7 cellular contexts compared by ENCODE assay signal in genomic region chr14:77641534-77642341, GRCh38. TPM values are rescaled to one million over a fixed set of nuclear protein-coding genes. Genes with fewer than 3 reads are reported as not detected.
A peak's percentile ranks its signal among the peaks of the same experiment; 100 is the strongest.
DNase-seq lines count a peak whose midpoint lies in the region; ATAC-seq and TF ChIP-seq lines count a peak whose summit lies in the region.

No MANE protein-coding gene starts in this region.

- H3K4me1 ChIP-seq in OCI-LY1 (ENCODE audit: insufficient read depth, low read length, severe bottlenecking) (peaks cover 16% of the 10 kb centered on the region), foreskin keratinocyte (peaks cover 15% of the 10 kb centered on the region), rectal smooth muscle tissue (ENCODE audit: control insufficient read depth, insufficient read depth, low read length) (no peaks in the 10 kb centered on the region), upper lobe of right lung (peaks cover 3% of the 10 kb centered on the region)

- no peak for TF ChIP-seq CTCF in OCI-LY1 (IDR thresholded peaks at IDR 0.05; ENCODE audit: low read length)
- no peak for TF ChIP-seq CTCF in foreskin keratinocyte (conservative IDR thresholded peaks at IDR 0.05)
- TF ChIP-seq CTCF in upper lobe of right lung (IDR thresholded peaks at IDR 0.05), result no peak
- no peak for TF ChIP-seq CTCF in endothelial cell (IDR thresholded peaks at IDR 0.05; ENCODE audit: unreplicated experiment)

- H3K36me3 Mint-ChIP-seq in endothelial cell (ENCODE audit: low read depth, unreplicated experiment), result no peaks in the 10 kb centered on the region

- no peaks in the 10 kb centered on the region for H3K4me1 Mint-ChIP-seq in endothelial cell (ENCODE audit: unreplicated experiment)

- no peak overlapping the region for H3K27ac Mint-ChIP-seq in endothelial cell (ENCODE audit: unreplicated experiment)

- intact Hi-C loops in upper lobe of right lung (cut with DNase I), result no loop called here

- H3K27me3 ChIP-seq in OCI-LY1 (ENCODE audit: insufficient read depth, low read length) (no peaks in the 10 kb centered on the region), foreskin keratinocyte (no peaks in the 10 kb centered on the region), rectal smooth muscle tissue (ENCODE audit: control insufficient read depth, insufficient read depth, low read length) (no peaks in the 10 kb centered on the region), upper lobe of right lung (no peaks in the 10 kb centered on the region)

- peak; percentile 54 for DNase-seq in activated effector memory CD4-positive, alpha-beta T cell treated with Interleukin-2 at 50 U/mL for 16 hours
- DNase-seq in foreskin keratinocyte (peak in 1 of 2 donors; percentile 52), upper lobe of right lung (peak; percentile 91), endothelial cell (ENCODE audit: low spot score) (no peak)

- H3K27ac ChIP-seq in OCI-LY1 (ENCODE audit: low read depth, low read length, poor library complexity, severe bottlenecking) (peak overlapping the region; percentile 30), foreskin keratinocyte (no peak overlapping the region), rectal smooth muscle tissue (ENCODE audit: low read depth, low read length) (peak overlapping the region; percentile 57), upper lobe of right lung (peak overlapping the region; percentile 89)

- peak overlapping the region; percentile 20; the same call in 1 of the 2 replicates for H2AFZ ChIP-seq in OCI-LY1 (ENCODE audit: low read length)

- H3K4me2 ChIP-seq in OCI-LY1 (ENCODE audit: low read length), result peak overlapping the region; percentile 72

- no peaks in the 10 kb centered on the region for H4K20me1 ChIP-seq in OCI-LY1 (ENCODE audit: insufficient read depth, low read length)

- H3K4me3 ChIP-seq in OCI-LY1 (ENCODE audit: low read depth, low read length, poor library complexity, severe bottlenecking) (peak overlapping the region; percentile 56), rectal smooth muscle tissue (ENCODE audit: low read length) (peak overlapping the region; percentile 65), upper lobe of right lung (peak overlapping the region; percentile 58)

- no peak overlapping the region for H3K4me3 Mint-ChIP-seq in endothelial cell (ENCODE audit: unreplicated experiment)

- H3K79me2 ChIP-seq in OCI-LY1 (ENCODE audit: insufficient read depth, low read length), result no peaks in the 10 kb centered on the region

- no peaks in the 10 kb centered on the region for H3F3A ChIP-seq in OCI-LY1 (ENCODE audit: insufficient read depth, low read length)

- peak; percentile 76 for ATAC-seq in GM19372 (IDR thresholded peaks at IDR 0.05; ENCODE audit: low read depth, unreplicated experiment)
- ATAC-seq in foreskin keratinocyte, result peak; percentile 60
- peak; percentile 90 for ATAC-seq in upper lobe of right lung

- H3K9me3 Mint-ChIP-seq in endothelial cell (ENCODE audit: unreplicated experiment), result no peaks in the 10 kb centered on the region

- H3K9me3 ChIP-seq in OCI-LY1 (ENCODE audit: low read length) (0 out of 2 replicates have a peak, but pooled peaks cover 3% of the 10 kb centered on the region), upper lobe of right lung (peaks cover 3% of the 10 kb centered on the region)

- H3K27me3 Mint-ChIP-seq in endothelial cell (ENCODE audit: unreplicated experiment), result no peaks in the 10 kb centered on the region

- H3K9ac ChIP-seq in OCI-LY1 (ENCODE audit: low read length) (peak overlapping the region; percentile 58), rectal smooth muscle tissue (ENCODE audit: low read length) (peak overlapping the region; percentile 22)

- no peaks in the 10 kb centered on the region for H3K9me2 ChIP-seq in OCI-LY1 (ENCODE audit: low read depth, low read length)

- H3K36me3 ChIP-seq in OCI-LY1 (ENCODE audit: insufficient read depth, low read length) (no peaks in the 10 kb centered on the region), rectal smooth muscle tissue (ENCODE audit: control insufficient read depth, insufficient read depth, low read length) (no peaks in the 10 kb centered on the region), upper lobe of right lung (no peaks in the 10 kb centered on the region)

RNA-seq across cellular contexts. Expression of gene SPTLC2, which starts 25.3 kb away (rescaled TPM):
- total RNA-seq in foreskin keratinocyte (35.0 and 36.6 TPM in 2 replicates), upper lobe of right lung (44.2 TPM), endothelial cell (ENCODE audit: unreplicated experiment) (63.6 TPM)
- polyA plus RNA-seq in foreskin keratinocyte, result 15.6 and 18.0 TPM in 2 replicates
